23 cellular contexts compared by ENCODE assay signal in genomic region chr10:24931236-24931635, GRCh38.
"Had no signal": no experiment of that assay in that cellular context is flagged by ENCODE, and none has a peak within 500 bp of the region (broad histone marks: within the 10 kb centered on the region; RNA-seq: fewer than 3 reads in every experiment).

No MANE protein-coding gene starts in this region.

- H2AFZ ChIP-seq: hepatocyte had no signal

- H3K79me2 ChIP-seq: hepatocyte had no signal

- H3K36me3 ChIP-seq: gastrocnemius medialis, left lung, ovary, prostate gland, right atrium auricular region, tibial artery had no signal

- ATAC-seq: effector memory CD8-positive, alpha-beta T cell; gastrocnemius medialis; left cardiac atrium; left lung; naive thymus-derived CD4-positive, alpha-beta T cell; sciatic nerve; stimulated activated effector memory CD8-positive, alpha-beta T cell treated with anti-CD3 and anti-CD28 coated beads, Interleukin-12 subunit alpha, Interleukin-12 subunit beta, amount 100 ng/mL, for 72 hours had no signal

- H3K4me3 ChIP-seq: coronary artery, gastrocnemius medialis, hepatocyte, left lung, ovary, prostate gland, right atrium auricular region, stomach, tibial artery had no signal

- H3K9me3 ChIP-seq: gastrocnemius medialis, left lung, ovary, prostate gland, right atrium auricular region, stomach, tibial artery had no signal

- DNase-seq: effector memory CD8-positive, alpha-beta T cell; gastrocnemius medialis; head of caudate nucleus; left cardiac atrium; left lung; mammary epithelial cell; mesendoderm; midbrain; naive thymus-derived CD4-positive, alpha-beta T cell; nephron progenitor cell; nucleus accumbens; ovary; stimulated activated CD4-positive, alpha-beta T cell treated with anti-CD3 and anti-CD28 coated beads, Interleukin-2, amount 100 ng/mL, for 24 hours; stimulated activated CD4-positive, alpha-beta T cell treated with anti-CD3 and anti-CD28 coated beads, Interleukin-4, amount 100 ng/mL, for 24 hours; stimulated activated naive CD4-positive, alpha-beta T cell treated with Interleukin-2 at 50 U/mL for 16 hours; stomach; tibial artery had no signal

- H3K4me2 ChIP-seq: hepatocyte had no signal

- H3K27me3 ChIP-seq: gastrocnemius medialis, hepatocyte, left lung, ovary, right atrium auricular region, stomach, tibial artery had no signal

- H3K27ac ChIP-seq: coronary artery, gastrocnemius medialis, hepatocyte, left lung, ovary, prostate gland, right atrium auricular region, stomach, tibial artery had no signal

- H3K4me1 ChIP-seq: left lung, prostate gland had no signal
